ENCODE assay signal across 8 cellular contexts in the genomic region with DNA sequence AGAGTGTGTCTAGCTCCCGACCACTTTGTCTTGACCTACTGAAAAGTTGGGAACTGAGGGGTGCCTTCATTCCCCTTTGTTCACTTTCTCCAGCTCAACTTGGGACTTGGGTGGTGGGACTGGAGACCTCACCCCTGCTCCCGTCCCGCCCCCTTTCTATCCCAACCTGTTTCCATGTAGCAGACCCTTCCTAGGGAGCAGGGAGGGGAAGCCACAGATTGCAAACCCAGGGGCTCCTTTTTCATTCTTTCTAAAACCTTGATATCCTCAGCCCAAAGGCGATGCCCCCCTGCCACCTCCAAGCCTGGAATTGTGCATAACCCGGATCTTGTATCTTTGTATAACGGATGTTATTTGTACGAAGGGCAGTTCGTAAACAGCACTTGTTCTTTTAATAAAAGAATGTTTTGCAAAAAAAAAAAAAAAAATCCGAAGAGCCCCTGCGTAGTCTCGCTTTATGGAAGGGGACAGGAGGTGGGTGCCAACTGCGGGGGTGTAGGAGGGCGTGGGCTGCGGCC. TPM values are rescaled to one million over a fixed set of nuclear protein-coding genes. Genes with fewer than 3 reads are reported as not detected.
DNase-seq lines count a peak whose midpoint lies in the region; ATAC-seq and TF ChIP-seq lines count a peak whose summit lies in the region.

No MANE protein-coding gene starts in this region.

- H3K79me2 ChIP-seq in GM23248 (ENCODE audit: insufficient read depth) = peaks cover 10% of the 10 kb centered on the region

- ATAC-seq in gastroesophageal sphincter (no peak), left lobe of liver (no peak), HG02885 (IDR thresholded peaks at IDR 0.05; ENCODE audit: poor library complexity, unreplicated experiment) (no peak)

- H3K36me3 ChIP-seq in GM23248 (ENCODE audit: low read depth) (no peaks in the 10 kb centered on the region), WERI-Rb-1 (peaks cover 35% of the 10 kb centered on the region), gastroesophageal sphincter (peaks cover 0 to 46% of the 10 kb centered on the region in 2 donors), skeletal muscle satellite cell (ENCODE audit: insufficient read depth, low read length) (peaks cover 24% of the 10 kb centered on the region)

- H3K9ac ChIP-seq in GM23248 (peak overlapping the region; percentile 79), skeletal muscle satellite cell (ENCODE audit: low read depth, low read length) (peak overlapping the region; percentile 81)

- no peak for DNase-seq in GM23248
- DNase-seq in WERI-Rb-1 = no peak
- no peak for DNase-seq in left lobe of liver (ENCODE audit: low spot score)
- no peak for DNase-seq in iPS-NIHi7 (ENCODE audit: extremely low spot score)
- no peak for DNase-seq in NCI-H1092 treated with DMSO at 0.1 percent for 48 hours (lab: John Stamatoyannopoulos, UW)

- TF ChIP-seq EP300 in gastroesophageal sphincter (IDR thresholded peaks at IDR 0.05) = no peak

- in situ Hi-C loops in GM23248 (cut with MboI) = no loop called here

- H2AFZ ChIP-seq in GM23248 = peak overlapping the region; percentile 77

- TF ChIP-seq CTCF in WERI-Rb-1 (IDR thresholded peaks at IDR 0.05; ENCODE audit: low read depth, low read length) = no peak
- no peak for TF ChIP-seq CTCF in gastroesophageal sphincter (IDR thresholded peaks at IDR 0.05)

- no peaks in the 10 kb centered on the region for H4K20me1 ChIP-seq in GM23248 (ENCODE audit: insufficient read depth)

- no peak for TF ChIP-seq POLR2A in gastroesophageal sphincter (IDR thresholded peaks at IDR 0.05)

- peak overlapping the region; percentile 35 for H3K27ac ChIP-seq in GM23248
- peak overlapping the region; percentile 71 for H3K27ac ChIP-seq in WERI-Rb-1
- peak overlapping the region; percentile 55 to 94 (median 92) for H3K27ac ChIP-seq in gastroesophageal sphincter

- peak overlapping the region; percentile 99 for H3K4me3 ChIP-seq in GM23248
- peak overlapping the region; percentile 65 for H3K4me3 ChIP-seq in WERI-Rb-1 (ENCODE audit: low read depth, low read length)
- H3K4me3 ChIP-seq in gastroesophageal sphincter = peak overlapping the region; percentile 42 to 81
- peak overlapping the region; percentile 88 for H3K4me3 ChIP-seq in skeletal muscle satellite cell (ENCODE audit: low read length)

- H3K9me3 ChIP-seq in GM23248 (ENCODE audit: low read depth) = no peaks in the 10 kb centered on the region
- no peaks in the 10 kb centered on the region for H3K9me3 ChIP-seq in WERI-Rb-1 (ENCODE audit: severe bottlenecking)
- H3K9me3 ChIP-seq in gastroesophageal sphincter = no peaks in the 10 kb centered on the region
- H3K9me3 ChIP-seq in skeletal muscle satellite cell (replicated peaks; ENCODE audit: low read length) = no peaks in the 10 kb centered on the region

- WGBS in GM23248 (ENCODE audit: low coverage in 1 of 2, low lambda C conversion rate in 2 of 2, missing lambda C conversion rate in 2 of 2), 2 experiments = 22 to 23% methylated on average over 14 of the region's 14 CpGs
- 15 to 24% methylated on average over 7 to 14 of the region's 14 CpGs for WGBS in gastroesophageal sphincter (ENCODE audit: low coverage in 1 of 2), 2 donors

- H3K4me2 ChIP-seq in GM23248 (ENCODE audit: unreplicated experiment) (peak overlapping the region; percentile 81), skeletal muscle satellite cell (ENCODE audit: low read length) (peak overlapping the region; percentile 94)

- H3K27me3 ChIP-seq in GM23248 (replicated peaks; ENCODE audit: insufficient read depth) (no peaks in the 10 kb centered on the region), WERI-Rb-1 (ENCODE audit: insufficient read depth, low read depth, severe bottlenecking) (no peaks in the 10 kb centered on the region), gastroesophageal sphincter (no peaks in the 10 kb centered on the region), skeletal muscle satellite cell (ENCODE audit: control insufficient read depth, insufficient read depth, low read length) (no peaks in the 10 kb centered on the region)

- H3F3A ChIP-seq in GM23248 (ENCODE audit: insufficient read depth) = peaks cover 31% of the 10 kb centered on the region

- no peaks in the 10 kb centered on the region for H3K9me2 ChIP-seq in GM23248 (ENCODE audit: insufficient read depth)

- H3K4me1 ChIP-seq in GM23248 (ENCODE audit: insufficient read depth) (peaks cover 18% of the 10 kb centered on the region; the same call in 1 of the 2 replicates), gastroesophageal sphincter (peaks cover 0 to 72% (median 20%) of the 10 kb centered on the region in 3 donors), skeletal muscle satellite cell (ENCODE audit: control insufficient read depth, insufficient read depth, low read length) (peaks cover 36% of the 10 kb centered on the region)

RNA-seq across cellular contexts. Expression of a gene that starts 0.7 kb away (rescaled TPM):
- 6.1 and 7.2 TPM in 2 replicates for total RNA-seq in GM23248 (2014; rRNA removed; shearing (Covaris generic))
- polyA plus RNA-seq in GM23248 (2016; fragmentation: Nextera tagmentation; extraction: Ambion mirVana) = 44.6 and 49.9 TPM in 2 replicates
- total RNA-seq in gastroesophageal sphincter = 10 to 100 TPM in 2 of 4 donors, 1 to 10 TPM in 2; 8.5 to 14.9 (median 11.1) TPM
- 2.8 and 6.1 TPM in 2 replicates for total RNA-seq in skeletal muscle satellite cell (2012; rRNA removed)
- total RNA-seq in left lobe of liver = 81.9 TPM

RNA-seq across cellular contexts. Expression of a gene that starts 18.7 kb away (rescaled TPM):
- 3.5 and 3.8 TPM in 2 replicates for total RNA-seq in GM23248 (2014; rRNA removed; shearing (Covaris generic))
- 4.6 and 5.5 TPM in 2 replicates for polyA plus RNA-seq in GM23248 (2016; fragmentation: Nextera tagmentation; extraction: Ambion mirVana)
- total RNA-seq in gastroesophageal sphincter (10 to 100 TPM in 1 of 4 donors, 1 to 10 TPM in 3; 6.4 to 13.0 (median 9.7) TPM), left lobe of liver (4.4 TPM)
- total RNA-seq in skeletal muscle satellite cell (2012; rRNA removed) = 1.8 and 3.1 TPM in 2 replicates

RNA-seq across cellular contexts. Expression of a gene that starts 23.1 kb away (rescaled TPM):
- total RNA-seq in GM23248 (2014; rRNA removed; shearing (Covaris generic)) = 149 and 227 TPM in 2 replicates
- polyA plus RNA-seq in GM23248 (2016; fragmentation: Nextera tagmentation; extraction: Ambion mirVana) = 308 and 310 TPM in 2 replicates
- total RNA-seq in gastroesophageal sphincter = 100 to 1,000 TPM; 107 to 123 (median 117) TPM
- 460 and 486 TPM in 2 replicates for total RNA-seq in skeletal muscle satellite cell (2012; rRNA removed)
- 98.2 TPM for total RNA-seq in left lobe of liver

RNA-seq across cellular contexts. Expression of a gene that starts 24.4 kb away (rescaled TPM):
- 13.5 and 18.9 TPM in 2 replicates for total RNA-seq in GM23248 (2014; rRNA removed; shearing (Covaris generic))
- 2.4 and 3.1 TPM in 2 replicates for polyA plus RNA-seq in GM23248 (2016; fragmentation: Nextera tagmentation; extraction: Ambion mirVana)
- total RNA-seq in gastroesophageal sphincter (100 to 1,000 TPM in 1 of 4 donors, 10 to 100 TPM in 3; 55.6 to 101 (median 77.9) TPM), left lobe of liver (29.5 TPM)
- total RNA-seq in skeletal muscle satellite cell (2012; rRNA removed) = 14.7 and 17.5 TPM in 2 replicates

RNA-seq across cellular contexts. Expression of a gene that starts 54.7 kb away (rescaled TPM):
- 2.9 and 4.3 TPM in 2 replicates for total RNA-seq in GM23248 (2014; rRNA removed; shearing (Covaris generic))
- 1.0 and 1.2 TPM in 2 replicates for polyA plus RNA-seq in GM23248 (2016; fragmentation: Nextera tagmentation; extraction: Ambion mirVana)
- total RNA-seq in gastroesophageal sphincter (1 to 10 TPM in 3 of 4 donors, under 1 TPM in 1; 0.31 to 3.5 (median 1.5) TPM), left lobe of liver (2.7 TPM)
- total RNA-seq in skeletal muscle satellite cell (2012; rRNA removed) = 3.8 and 4.4 TPM in 2 replicates

Comparison
In these comparisons a context has a peak if more than half of its experiments do, and no peak if none do; other contexts are left out.
1. H3K27ac ChIP-seq: peak in every context shown above with its lines; median percentile 92 in gastroesophageal sphincter; 71 in WERI-Rb-1; 35 in GM23248.